Comparison of ENCODE assay signal across 8 cellular contexts in the genomic region with DNA sequence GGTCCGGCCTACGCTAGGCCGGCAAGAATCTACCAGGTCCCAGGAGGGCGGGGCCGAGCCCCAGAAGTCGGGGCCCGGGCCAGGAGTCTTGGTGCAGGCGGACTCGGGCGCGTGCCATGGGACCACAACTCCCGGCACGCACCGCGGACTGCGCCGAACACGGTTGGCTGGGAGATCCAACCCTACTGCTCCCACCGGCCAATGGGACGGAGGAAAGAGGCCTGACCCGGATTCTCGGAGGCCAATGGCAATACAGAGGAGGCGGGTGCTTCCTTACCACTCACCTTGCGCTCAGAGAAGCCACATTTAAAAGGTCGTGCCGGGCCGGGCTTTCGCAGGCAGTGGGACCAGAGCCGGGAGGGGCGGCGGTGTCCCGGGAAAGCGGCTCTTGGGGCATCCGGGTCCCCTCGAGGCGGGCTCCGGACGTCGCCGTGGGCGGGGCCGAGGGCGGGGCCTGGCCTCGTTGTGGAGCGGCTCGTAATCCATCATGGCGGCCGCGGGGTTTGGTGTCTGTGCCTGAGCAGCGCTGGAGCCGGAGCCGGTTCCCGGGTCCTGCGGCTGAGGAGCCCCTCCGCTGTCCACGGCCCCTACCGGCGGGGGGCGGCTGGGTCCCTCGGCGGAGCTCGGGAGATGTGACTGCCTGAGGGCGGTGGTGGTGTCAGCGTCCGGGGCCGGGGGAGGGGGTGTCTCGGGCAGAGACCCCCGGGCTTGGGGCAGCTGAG. TPM values are rescaled to one million over a fixed set of nuclear protein-coding genes. Genes with fewer than 3 reads are reported as not detected.
DNase-seq lines count a peak whose midpoint lies in the region; ATAC-seq lines count a peak whose summit lies in the region.

No MANE protein-coding gene starts in this region.

- peak; percentile 95 for ATAC-seq in GM19328 (IDR thresholded peaks at IDR 0.05; ENCODE audit: unreplicated experiment)
- peak; percentile 84 for ATAC-seq in HG03469 (IDR thresholded peaks at IDR 0.05; ENCODE audit: unreplicated experiment)
- peak; percentile 93 for ATAC-seq in left lobe of liver

- POLR2A ChIA-PET in activated CD4-positive, alpha-beta T cell treated with anti-CD3 and anti-CD28 coated beads, Interleukin-2, amount 10 ng/mL, durations not matched to agents 7 days and 5 days (lab: Charles Lee), result no interaction called here

- H3K36me3 Mint-ChIP-seq in activated CD4-positive, alpha-beta T cell treated with anti-CD3 and anti-CD28 coated beads, Interleukin-2, amount 10 ng/mL, durations not matched to agents 7 days and 5 days (ENCODE audit: low read depth), result peaks cover 3% of the 10 kb centered on the region

- peak overlapping the region; percentile 84 for H3K4me3 Mint-ChIP-seq in activated CD4-positive, alpha-beta T cell treated with anti-CD3 and anti-CD28 coated beads, Interleukin-2, amount 10 ng/mL, durations not matched to agents 7 days and 5 days

- no peaks in the 10 kb centered on the region for H3K27me3 Mint-ChIP-seq in activated CD4-positive, alpha-beta T cell treated with anti-CD3 and anti-CD28 coated beads, Interleukin-2, amount 10 ng/mL, durations not matched to agents 7 days and 5 days

- no peaks in the 10 kb centered on the region for H3K27me3 ChIP-seq in BLaER1 treated with 17β-estradiol and CSF1 and Interleukin-3, amounts not matched to agents 10 nM and 100 nM

- H3K4me3 ChIP-seq in BLaER1 treated with 17β-estradiol and CSF1 and Interleukin-3, amounts not matched to agents 10 nM and 100 nM, result peak overlapping the region; percentile 85 to 99 (median 94)

- no peaks in the 10 kb centered on the region for H3K9me3 Mint-ChIP-seq in activated CD4-positive, alpha-beta T cell treated with anti-CD3 and anti-CD28 coated beads, Interleukin-2, amount 10 ng/mL, durations not matched to agents 7 days and 5 days

- peak overlapping the region; percentile 86 to 98 (median 94) for H3K27ac ChIP-seq in BLaER1 treated with 17β-estradiol and CSF1 and Interleukin-3, amounts not matched to agents 10 nM and 100 nM

- H3K4me1 Mint-ChIP-seq in activated CD4-positive, alpha-beta T cell treated with anti-CD3 and anti-CD28 coated beads, Interleukin-2, amount 10 ng/mL, durations not matched to agents 7 days and 5 days, result peaks cover 33% of the 10 kb centered on the region

- peaks cover 30 to 44% (median 37%) of the 10 kb centered on the region in 10 experiments for H3K4me1 ChIP-seq in BLaER1 treated with 17β-estradiol and CSF1 and Interleukin-3, amounts not matched to agents 10 nM and 100 nM

- H3K4me2 ChIP-seq in BLaER1 treated with 17β-estradiol and CSF1 and Interleukin-3, amounts not matched to agents 10 nM and 100 nM, result peak overlapping the region; percentile 82 to 98 (median 93)

- H3K36me3 ChIP-seq in BLaER1 treated with 17β-estradiol and CSF1 and Interleukin-3, amounts not matched to agents 10 nM and 100 nM, result peaks cover 0 to 13% (median 4%) of the 10 kb centered on the region in 11 experiments; a peak in 10 of 22 replicates

- CTCF ChIA-PET in activated CD4-positive, alpha-beta T cell treated with anti-CD3 and anti-CD28 coated beads, Interleukin-2, amount 10 ng/mL, durations not matched to agents 7 days and 5 days (lab: Charles Lee), result interaction anchor here (1.1 kb wide), 1 partner anchor 12 kb away, joined by 3 read pairs; no protein-coding TSS in a partner anchor

- peak overlapping the region; percentile 94 for H3K27ac Mint-ChIP-seq in activated CD4-positive, alpha-beta T cell treated with anti-CD3 and anti-CD28 coated beads, Interleukin-2, amount 10 ng/mL, durations not matched to agents 7 days and 5 days

- peak overlapping the region; percentile 91 to 99 (median 97) for H3K9ac ChIP-seq in BLaER1 treated with 17β-estradiol and CSF1 and Interleukin-3, amounts not matched to agents 10 nM and 100 nM

- DNase-seq in NCI-H526 (lab: John Stamatoyannopoulos, UW) (peak; percentile 92 to 97), dedifferentiated amniotic fluid mesenchymal stem cell (ENCODE audit: extremely low spot score) (peak; percentile 99), left lobe of liver (ENCODE audit: low spot score) (peak; percentile 99)
- peak; percentile 98 for DNase-seq in activated CD4-positive, alpha-beta T cell treated with anti-CD3 and anti-CD28 coated beads, Interleukin-2, amount 10 ng/mL, durations not matched to agents 7 days and 5 days
- DNase-seq in stimulated activated CD4-positive, alpha-beta T cell treated with anti-CD3 and anti-CD28 coated beads, Interleukin-2, amount 100 ng/mL, for 24 hours, result peak; percentile 95

- peaks cover 14 to 41% (median 31%) of the 10 kb centered on the region in 11 experiments; a peak in 20 of 22 replicates for H4K20me1 ChIP-seq in BLaER1 treated with 17β-estradiol and CSF1 and Interleukin-3, amounts not matched to agents 10 nM and 100 nM

- H3K9me3 ChIP-seq in BLaER1 treated with 17β-estradiol and CSF1 and Interleukin-3, amounts not matched to agents 10 nM and 100 nM (replicated peaks in 1 of 11), result no peaks in the 10 kb centered on the region

RNA-seq across cellular contexts. Expression of gene EXOSC2, which starts 19.1 kb away (rescaled TPM):
- total RNA-seq in activated CD4-positive, alpha-beta T cell treated with anti-CD3 and anti-CD28 coated beads, Interleukin-2, amount 10 ng/mL, durations not matched to agents 7 days and 5 days, result 10 to 100 TPM; 49.7 to 60.8 TPM
- 12.9 TPM for total RNA-seq in left lobe of liver

RNA-seq across cellular contexts. Expression of gene PRDM12, which starts 48.3 kb away (rescaled TPM):
- not detected for total RNA-seq in activated CD4-positive, alpha-beta T cell treated with anti-CD3 and anti-CD28 coated beads, Interleukin-2, amount 10 ng/mL, durations not matched to agents 7 days and 5 days
- total RNA-seq in left lobe of liver, result 0.08 TPM

Comparison
In these comparisons a context has a peak if more than half of its experiments do, and no peak if none do; other contexts are left out.
1. Peak in every context shown above with its lines: DNase-seq, ATAC-seq, H3K4me3 ChIP-seq and H3K27ac ChIP-seq.